8 cellular contexts compared by ENCODE assay signal in the genomic region with DNA sequence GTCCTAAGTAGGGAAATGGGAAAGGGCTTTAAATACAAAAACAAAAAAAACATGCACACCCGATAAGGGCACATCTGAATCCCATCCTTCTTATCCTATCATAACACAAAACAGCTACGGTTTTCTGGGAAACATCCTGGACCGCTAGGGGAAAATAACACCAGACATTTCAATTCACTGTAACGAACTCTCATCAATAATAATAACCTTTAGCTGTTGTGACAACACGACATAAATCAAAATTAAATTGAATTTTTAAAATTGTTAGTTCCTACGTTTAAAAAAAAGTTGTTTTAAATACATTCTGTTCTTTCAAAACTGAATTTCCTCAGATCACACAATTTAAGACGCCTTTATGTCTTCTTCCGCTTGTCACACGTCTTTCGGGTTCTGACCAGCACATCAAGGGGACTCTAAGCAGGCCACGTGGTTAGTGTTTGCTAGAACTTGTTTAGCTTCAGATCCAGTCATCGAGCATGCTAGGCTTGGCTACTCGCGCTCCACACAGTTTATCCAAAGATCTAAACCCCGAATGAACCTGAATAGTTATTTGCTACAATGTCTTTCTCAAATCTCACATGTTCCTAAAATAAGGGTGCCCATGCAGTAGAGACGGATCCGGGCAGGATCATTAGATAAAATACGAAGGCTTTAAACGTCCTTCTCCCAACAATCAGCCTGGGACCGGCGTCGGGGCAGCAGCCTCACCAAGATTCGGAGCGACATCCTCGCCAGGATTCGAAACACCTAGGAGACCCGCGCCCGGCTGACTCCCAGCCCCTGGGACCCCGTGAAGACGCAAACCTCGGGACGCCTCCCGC. TPM values are rescaled to one million over a fixed set of nuclear protein-coding genes. Genes with fewer than 3 reads are reported as not detected.
DNase-seq lines count a peak whose midpoint lies in the region; ATAC-seq and TF ChIP-seq lines count a peak whose summit lies in the region.

No MANE protein-coding gene starts in this region.

- H3K4me1 Mint-ChIP-seq in naive thymus-derived CD8-positive, alpha-beta T cell, result peaks cover 30 to 68% (median 63%) of the 10 kb centered on the region in 4 donors

- H3K27ac ChIP-seq in suprapubic skin, result peak overlapping the region; percentile 96

- H3K36me3 Mint-ChIP-seq in naive thymus-derived CD8-positive, alpha-beta T cell, result peaks cover 4 to 25% (median 9%) of the 10 kb centered on the region in 3 donors

- H3K27me3 ChIP-seq in suprapubic skin, result no peaks in the 10 kb centered on the region

- peak overlapping the region; percentile 96 to 100 (median 99) for H3K4me3 Mint-ChIP-seq in naive thymus-derived CD8-positive, alpha-beta T cell

- H3K9me3 ChIP-seq in suprapubic skin, result no peaks in the 10 kb centered on the region

- peak; percentile 42 for ATAC-seq in HG03095 (IDR thresholded peaks at IDR 0.05; ENCODE audit: unreplicated experiment)
- ATAC-seq in naive thymus-derived CD8-positive, alpha-beta T cell, result peak; percentile 37 to 55

- no peak for TF ChIP-seq POLR2A in suprapubic skin (IDR thresholded peaks at IDR 0.05)

- no peak for TF ChIP-seq CTCF in suprapubic skin (IDR thresholded peaks at IDR 0.05)

- TF ChIP-seq EP300 in suprapubic skin (IDR thresholded peaks at IDR 0.05), result no peak

- peak overlapping the region; percentile 99 to 100 (median 100) for H3K27ac Mint-ChIP-seq in naive thymus-derived CD8-positive, alpha-beta T cell

- H3K36me3 ChIP-seq in suprapubic skin, result no peaks in the 10 kb centered on the region

- 2% methylated on average over 22 of the region's 34 CpGs for WGBS in suprapubic skin

- peak overlapping the region; percentile 99 for H3K4me3 ChIP-seq in suprapubic skin

- peak; percentile 39 for DNase-seq in NK-92 treated with Interleukin-12 subunit alpha and Interleukin-12 subunit beta, amount 100 ng/mL, for 24 hours (lab: John Stamatoyannopoulos, UW)
- no peak for DNase-seq in NK-92 (lab: John Stamatoyannopoulos, UW; ENCODE audit: unreplicated experiment)
- DNase-seq in NOMO-1 treated with DMSO at 0.1 percent for 48 hours (lab: John Stamatoyannopoulos, UW; ENCODE audit: unreplicated experiment), result peak; percentile 80
- peak; percentile 19 for DNase-seq in activated T-cell treated with anti-CD3 and anti-CD28 coated beads for 4 hours
- DNase-seq in fibroblast of gingiva (ENCODE audit: low read depth), result peak; percentile 31
- DNase-seq in naive thymus-derived CD8-positive, alpha-beta T cell, result peak; percentile 21 to 79 (median 57)
- DNase-seq in suprapubic skin (ENCODE audit: low spot score in 2 of 2), result no peak

- POLR2A ChIA-PET in naive thymus-derived CD8-positive, alpha-beta T cell (lab: Charles Lee), result interaction anchor here (0.6 to 4.4 kb wide), 12 partner anchors 9 to 1459 kb away, joined by 3 to 66 read pairs (median 7); a partner anchor contains a TSS

- H3K9me3 Mint-ChIP-seq in naive thymus-derived CD8-positive, alpha-beta T cell, result no peaks in the 10 kb centered on the region

- H3K4me1 ChIP-seq in suprapubic skin, result peaks cover 40% of the 10 kb centered on the region

- H3K27me3 Mint-ChIP-seq in naive thymus-derived CD8-positive, alpha-beta T cell, result no peaks in the 10 kb centered on the region

RNA-seq across cellular contexts. Expression of a gene that starts 0.8 kb away (rescaled TPM):
- total RNA-seq in naive thymus-derived CD8-positive, alpha-beta T cell, result 10 to 100 TPM; 47.3 to 50.5 TPM
- 10 to 100 TPM; 13.1 to 22.2 (median 15.8) TPM for polyA plus RNA-seq in naive thymus-derived CD8-positive, alpha-beta T cell
- 10 to 100 TPM in 3 of 4 donors, 1 to 10 TPM in 1; 9.5 to 25.2 (median 12.9) TPM for total RNA-seq in suprapubic skin

RNA-seq across cellular contexts. Expression of a gene that starts 1.0 kb away (rescaled TPM):
- total RNA-seq in naive thymus-derived CD8-positive, alpha-beta T cell, result 10 to 100 TPM; 46.3 to 46.8 TPM
- polyA plus RNA-seq in naive thymus-derived CD8-positive, alpha-beta T cell, result 10 to 100 TPM; 28.3 to 46.4 (median 33.4) TPM
- total RNA-seq in suprapubic skin, result 10 to 100 TPM; 18.0 to 36.9 (median 27.4) TPM

RNA-seq across cellular contexts. Expression of a gene that starts 27.6 kb away (rescaled TPM):
- total RNA-seq in naive thymus-derived CD8-positive, alpha-beta T cell, result 1 to 10 TPM; 5.6 to 6.3 TPM
- 10 to 100 TPM in 2 of 3 donors, 1 to 10 TPM in 1; 8.8 to 11.7 (median 11.0) TPM for polyA plus RNA-seq in naive thymus-derived CD8-positive, alpha-beta T cell
- total RNA-seq in suprapubic skin, result 1 to 10 TPM; 3.4 to 7.9 (median 5.7) TPM

RNA-seq across cellular contexts. Expression of a gene that starts 53.7 kb away (rescaled TPM):
- 10 to 100 TPM; 13.3 to 13.9 TPM for total RNA-seq in naive thymus-derived CD8-positive, alpha-beta T cell
- polyA plus RNA-seq in naive thymus-derived CD8-positive, alpha-beta T cell, result 1 to 10 TPM; 6.0 to 8.8 (median 7.0) TPM
- total RNA-seq in suprapubic skin, result 1 to 10 TPM; 3.7 to 8.9 (median 5.5) TPM

Comparison
In these comparisons a context has a peak if more than half of its experiments do, and no peak if none do; other contexts are left out.
1. DNase-seq: peak in NK-92 treated with Interleukin-12 subunit alpha and Interleukin-12 subunit beta, amount 100 ng/mL, for 24 hours (single experiment), NOMO-1 treated with DMSO at 0.1 percent for 48 hours (single experiment), activated T-cell treated with anti-CD3 and anti-CD28 coated beads for 4 hours (single experiment), fibroblast of gingiva (single experiment) and naive thymus-derived CD8-positive, alpha-beta T cell (10 of 10); none in NK-92 (single experiment) and suprapubic skin (0 of 2).